1 cellular context compared by ENCODE assay signal in genomic region chr1:12001249-12001917, GRCh38.
A peak's percentile ranks its signal among the peaks of the same experiment; 100 is the strongest.
TF ChIP-seq lines count a peak whose summit lies in the region.

No MANE protein-coding gene starts in this region.

TF ChIP-seq in HCT116, 20 proteins besides CTCF, POLR2A, EP300 and RAD21:
- no peak for TF ChIP-seq REST (IDR thresholded peaks at IDR 0.05; ENCODE audit: low read depth)
- TF ChIP-seq JUND (IDR thresholded peaks at IDR 0.05) = no peak
- TF ChIP-seq CBX3 (IDR thresholded peaks at IDR 0.05; ENCODE audit: low read depth) = no peak
- no peak for TF ChIP-seq EZH2 (IDR thresholded peaks at IDR 0.05)
- no peak for TF ChIP-seq FOSL1 (IDR thresholded peaks at IDR 0.05; ENCODE audit: low read depth)
- no peak for TF ChIP-seq ELF1 (IDR thresholded peaks at IDR 0.05; ENCODE audit: borderline replicate concordance, low read depth)
- TF ChIP-seq CEBPB (IDR thresholded peaks at IDR 0.05; ENCODE audit: low read depth) = peak; percentile 85
TF ChIP-seq in HCT116: peak in this region for 1.
